ENCODE assay signal across 8 cellular contexts in genomic region chr7:120858299-120858636, GRCh38. TPM values are rescaled to one million over a fixed set of nuclear protein-coding genes. Genes with fewer than 3 reads are reported as not detected.
A peak's percentile ranks its signal among the peaks of the same experiment; 100 is the strongest.
DNase-seq lines count a peak whose midpoint lies in the region; ATAC-seq lines count a peak whose summit lies in the region.

No MANE protein-coding gene starts in this region.

- H3K4me1 Mint-ChIP-seq in T-helper 2 cell treated with Interferon-gamma antibody and Interleukin-4, amounts not matched to agents 5 μg/mL and 100 μg/mL, for 36 hours (ENCODE audit: low read depth): peaks cover 8% of the 10 kb centered on the region

- H3K27ac ChIP-seq in angular gyrus (ENCODE audit: low read depth, low read length) (peak overlapping the region; percentile 48), thymus (ENCODE audit: low read depth) (no peak overlapping the region)

- no peak overlapping the region for H3K27ac Mint-ChIP-seq in T-helper 2 cell treated with Interferon-gamma antibody and Interleukin-4, amounts not matched to agents 5 μg/mL and 100 μg/mL, for 36 hours

- ATAC-seq in left colon (peak; percentile 83), GM19467 (IDR thresholded peaks at IDR 0.05; ENCODE audit: unreplicated experiment) (no peak), HG03196 (IDR thresholded peaks at IDR 0.05; ENCODE audit: unreplicated experiment) (no peak)

- peak overlapping the region; percentile 77 for H3K4me3 Mint-ChIP-seq in T-helper 2 cell treated with Interferon-gamma antibody and Interleukin-4, amounts not matched to agents 5 μg/mL and 100 μg/mL, for 36 hours

- peaks cover 24% of the 10 kb centered on the region for H3K27me3 ChIP-seq in thymus (ENCODE audit: control insufficient read depth, insufficient read depth)

- DNase-seq in T-helper 2 cell treated with Interferon-gamma antibody and Interleukin-4, amounts not matched to agents 5 μg/mL and 100 μg/mL, for 36 hours (ENCODE audit: low spot score): no peak
- DNase-seq in T-helper 2 cell (no peak), left colon (no peak), DMS114 treated with DMSO at 0.1 percent for 48 hours (lab: John Stamatoyannopoulos, UW; ENCODE audit: unreplicated experiment) (no peak)

- no peaks in the 10 kb centered on the region for H3K36me3 Mint-ChIP-seq in T-helper 2 cell treated with Interferon-gamma antibody and Interleukin-4, amounts not matched to agents 5 μg/mL and 100 μg/mL, for 36 hours (ENCODE audit: low read depth)

- WGBS in thymus: 15% methylated on average over 4 of the region's 4 CpGs

- no peaks in the 10 kb centered on the region for H3K4me1 ChIP-seq in thymus (ENCODE audit: control insufficient read depth, insufficient read depth, low read length)

- H3K9me3 ChIP-seq in thymus (ENCODE audit: control insufficient read depth): no peaks in the 10 kb centered on the region

- H3K27me3 Mint-ChIP-seq in T-helper 2 cell treated with Interferon-gamma antibody and Interleukin-4, amounts not matched to agents 5 μg/mL and 100 μg/mL, for 36 hours (ENCODE audit: low read depth): peaks cover 75% of the 10 kb centered on the region

- H3K36me3 ChIP-seq in thymus (ENCODE audit: control insufficient read depth, insufficient read depth): no peaks in the 10 kb centered on the region

- peak overlapping the region; percentile 50 for H3K4me3 ChIP-seq in thymus (ENCODE audit: low read length)

- intact Hi-C loops in left colon (cut with DNase I, micrococcal nuclease): loop anchor here in 1 of 2 donors (10.0 kb wide), 1 partner anchor 87 kb away; no protein-coding TSS in a partner anchor

- no peaks in the 10 kb centered on the region for H3K9me3 Mint-ChIP-seq in T-helper 2 cell treated with Interferon-gamma antibody and Interleukin-4, amounts not matched to agents 5 μg/mL and 100 μg/mL, for 36 hours

RNA-seq across cellular contexts. Expression of gene TSPAN12, which starts 0.3 kb away (rescaled TPM):
- total RNA-seq in left colon: 10 to 100 TPM; 30.3 to 32.1 TPM
- 7.8 TPM for polyA plus RNA-seq in thymus
